Comparison of ENCODE assay signal across 7 cellular contexts in the genomic region with DNA sequence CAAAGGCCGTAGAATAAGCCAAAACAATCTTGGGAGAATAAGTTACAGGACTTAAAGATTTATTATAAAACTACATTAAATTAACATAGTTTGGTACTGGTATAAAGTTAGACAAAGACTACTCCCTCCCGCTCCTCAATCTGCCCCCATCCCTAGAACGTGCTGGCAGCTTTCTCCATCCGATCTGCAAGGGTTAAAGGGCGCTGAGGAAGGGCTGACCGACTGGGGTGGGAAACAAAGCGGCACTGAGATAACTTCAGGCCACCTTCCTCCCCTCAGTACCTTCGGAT. TPM values are rescaled to one million over a fixed set of nuclear protein-coding genes. Genes with fewer than 3 reads are reported as not detected.
DNase-seq lines count a peak whose midpoint lies in the region; ATAC-seq lines count a peak whose summit lies in the region.

No MANE protein-coding gene starts in this region.

- peaks cover 9% of the 10 kb centered on the region for H3K4me1 Mint-ChIP-seq in stimulated activated naive CD8-positive, alpha-beta T cell treated with anti-CD3 and anti-CD28 coated beads, Interleukin-15, amount 100 ng/mL, for 72 hours

- no peak overlapping the region for H3K27ac Mint-ChIP-seq in stimulated activated naive CD8-positive, alpha-beta T cell treated with anti-CD3 and anti-CD28 coated beads, Interleukin-15, amount 100 ng/mL, for 72 hours

- peaks cover 35% of the 10 kb centered on the region for H3K36me3 ChIP-seq in SJSA1

- no peak for DNase-seq in SJSA1 (ENCODE audit: low read depth in 1 of 2, low spot score in 2 of 2)
- DNase-seq in left ventricle myocardium superior = no peak
- DNase-seq in stimulated activated naive CD8-positive, alpha-beta T cell treated with anti-CD3 and anti-CD28 coated beads, Interleukin-15, amount 100 ng/mL, for 72 hours = no peak
- no peak for DNase-seq in NCI-H146 (lab: John Stamatoyannopoulos, UW)

- H3K27ac ChIP-seq in SJSA1 = peak overlapping the region; percentile 100

- intact Hi-C loops in left ventricle myocardium superior (cut with micrococcal nuclease) = no loop called here

- no peak overlapping the region for H3K4me3 Mint-ChIP-seq in stimulated activated naive CD8-positive, alpha-beta T cell treated with anti-CD3 and anti-CD28 coated beads, Interleukin-15, amount 100 ng/mL, for 72 hours

- peaks cover 15% of the 10 kb centered on the region for H3K4me1 ChIP-seq in SJSA1 (replicated peaks)

- peak overlapping the region; percentile 54 for H3K4me3 ChIP-seq in SJSA1

- no peaks in the 10 kb centered on the region for H3K9me3 Mint-ChIP-seq in stimulated activated naive CD8-positive, alpha-beta T cell treated with anti-CD3 and anti-CD28 coated beads, Interleukin-15, amount 100 ng/mL, for 72 hours

- H3K27me3 ChIP-seq in SJSA1 (replicated peaks) = no peaks in the 10 kb centered on the region

- H3K27me3 Mint-ChIP-seq in stimulated activated naive CD8-positive, alpha-beta T cell treated with anti-CD3 and anti-CD28 coated beads, Interleukin-15, amount 100 ng/mL, for 72 hours = no peaks in the 10 kb centered on the region

- peak; percentile 4 for ATAC-seq in GM19025 (IDR thresholded peaks at IDR 0.05; ENCODE audit: low read depth, unreplicated experiment)
- ATAC-seq in HG02798 (IDR thresholded peaks at IDR 0.05; ENCODE audit: poor library complexity, unreplicated experiment) = peak; percentile 3
- ATAC-seq in left ventricle myocardium superior = peak; percentile 40
- peak; percentile 16 for ATAC-seq in stimulated activated naive CD8-positive, alpha-beta T cell treated with anti-CD3 and anti-CD28 coated beads, Interleukin-15, amount 100 ng/mL, for 72 hours
- no peak for ATAC-seq in HG03439 (IDR thresholded peaks at IDR 0.05; ENCODE audit: unreplicated experiment)

- H3K9me3 ChIP-seq in SJSA1 (replicated peaks) = no peaks in the 10 kb centered on the region

RNA-seq across cellular contexts. Expression of a gene that starts 0.8 kb away (rescaled TPM):
- total RNA-seq in SJSA1 (2014; rRNA removed; shearing (Covaris generic)) = 49.8 and 52.8 TPM in 2 replicates
- 59.3 TPM for total RNA-seq in left ventricle myocardium superior

RNA-seq across cellular contexts. Expression of a gene that starts 9.6 kb away (rescaled TPM):
- 2.7 and 4.0 TPM in 2 replicates for total RNA-seq in SJSA1 (2014; rRNA removed; shearing (Covaris generic))
- 2.0 TPM for total RNA-seq in left ventricle myocardium superior
